Comparison of ENCODE assay signal across 1 cellular context in the genomic region with DNA sequence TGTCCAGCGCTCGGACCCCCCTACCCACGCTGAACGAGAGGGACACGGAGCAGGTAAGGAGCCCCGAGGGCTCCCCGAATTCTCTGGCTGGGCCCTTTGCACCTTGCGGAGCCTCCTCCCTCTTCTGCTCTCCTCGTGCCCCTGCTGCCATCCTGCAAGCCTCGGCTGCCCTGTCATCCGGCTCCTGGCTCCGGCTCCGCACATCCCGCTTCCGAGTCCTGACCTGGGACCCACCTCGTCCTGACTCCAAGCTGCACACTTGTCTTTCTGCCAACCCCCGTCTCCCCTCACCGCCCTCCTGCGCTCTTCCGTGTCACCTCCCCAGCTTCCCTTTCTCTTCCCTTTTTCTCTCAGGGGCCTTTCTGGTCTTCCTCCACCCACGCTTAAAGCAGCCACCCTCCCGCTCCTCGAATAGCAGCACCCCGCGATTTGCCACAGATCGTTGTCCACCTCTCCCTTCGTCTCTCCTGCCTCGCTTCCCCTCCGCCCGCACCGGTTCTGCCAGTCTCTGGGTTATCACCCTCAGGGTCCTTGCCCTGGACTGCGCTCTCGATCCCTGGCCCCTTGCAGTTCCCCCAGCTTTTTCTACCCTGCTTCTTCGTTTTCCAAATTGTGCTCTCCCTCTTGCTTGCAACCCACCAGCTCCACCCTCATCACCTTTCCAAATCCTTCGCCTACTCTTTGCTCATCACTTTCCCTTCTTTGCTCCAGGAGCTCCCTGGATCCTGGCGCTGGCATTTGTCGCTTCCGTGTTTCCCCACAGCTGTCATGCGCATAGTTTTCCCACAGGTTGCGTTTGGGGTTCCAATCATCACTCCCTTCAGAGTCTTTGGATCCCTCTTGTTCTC.
A peak's percentile ranks its signal among the peaks of the same experiment; 100 is the strongest.
TF ChIP-seq lines count a peak whose summit lies in the region.

No MANE protein-coding gene starts in this region.

TF ChIP-seq in K562, 482 proteins besides CTCF, POLR2A, EP300 and RAD21 (continued from another document and continues in another):
- TF ChIP-seq, protein P1, sequence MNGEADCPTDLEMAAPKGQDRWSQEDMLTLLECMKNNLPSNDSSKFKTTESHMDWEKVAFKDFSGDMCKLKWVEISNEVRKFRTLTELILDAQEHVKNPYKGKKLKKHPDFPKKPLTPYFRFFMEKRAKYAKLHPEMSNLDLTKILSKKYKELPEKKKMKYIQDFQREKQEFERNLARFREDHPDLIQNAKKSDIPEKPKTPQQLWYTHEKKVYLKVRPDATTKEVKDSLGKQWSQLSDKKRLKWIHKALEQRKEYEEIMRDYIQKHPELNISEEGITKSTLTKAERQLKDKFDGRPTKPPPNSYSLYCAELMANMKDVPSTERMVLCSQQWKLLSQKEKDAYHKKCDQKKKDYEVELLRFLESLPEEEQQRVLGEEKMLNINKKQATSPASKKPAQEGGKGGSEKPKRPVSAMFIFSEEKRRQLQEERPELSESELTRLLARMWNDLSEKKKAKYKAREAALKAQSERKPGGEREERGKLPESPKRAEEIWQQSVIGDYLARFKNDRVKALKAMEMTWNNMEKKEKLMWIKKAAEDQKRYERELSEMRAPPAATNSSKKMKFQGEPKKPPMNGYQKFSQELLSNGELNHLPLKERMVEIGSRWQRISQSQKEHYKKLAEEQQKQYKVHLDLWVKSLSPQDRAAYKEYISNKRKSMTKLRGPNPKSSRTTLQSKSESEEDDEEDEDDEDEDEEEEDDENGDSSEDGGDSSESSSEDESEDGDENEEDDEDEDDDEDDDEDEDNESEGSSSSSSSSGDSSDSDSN (IDR thresholded peaks at IDR 0.05; ENCODE audit: borderline replicate concordance in 1 of 2, low read depth in 2 of 2, low read length in 2 of 2), result no peak
- TF ChIP-seq ZNF561 (CRISPR knock-in tag; conservative IDR thresholded peaks at IDR 0.05), result no peak
- TF ChIP-seq OTX1 (CRISPR knock-in tag; IDR thresholded peaks at IDR 0.05), result 0 out of 2 replicates have a peak, but pooled peaks have one; percentile 35
- 0 out of 2 replicates have a peak, but pooled peaks have one; percentile 13 for TF ChIP-seq L3MBTL2 (IDR thresholded peaks at IDR 0.05)
- TF ChIP-seq POLR3A (IDR thresholded peaks at IDR 0.05; ENCODE audit: borderline replicate concordance, extremely low read depth, insufficient read depth, insufficient read length), result no peak
- TF ChIP-seq, protein P2, sequence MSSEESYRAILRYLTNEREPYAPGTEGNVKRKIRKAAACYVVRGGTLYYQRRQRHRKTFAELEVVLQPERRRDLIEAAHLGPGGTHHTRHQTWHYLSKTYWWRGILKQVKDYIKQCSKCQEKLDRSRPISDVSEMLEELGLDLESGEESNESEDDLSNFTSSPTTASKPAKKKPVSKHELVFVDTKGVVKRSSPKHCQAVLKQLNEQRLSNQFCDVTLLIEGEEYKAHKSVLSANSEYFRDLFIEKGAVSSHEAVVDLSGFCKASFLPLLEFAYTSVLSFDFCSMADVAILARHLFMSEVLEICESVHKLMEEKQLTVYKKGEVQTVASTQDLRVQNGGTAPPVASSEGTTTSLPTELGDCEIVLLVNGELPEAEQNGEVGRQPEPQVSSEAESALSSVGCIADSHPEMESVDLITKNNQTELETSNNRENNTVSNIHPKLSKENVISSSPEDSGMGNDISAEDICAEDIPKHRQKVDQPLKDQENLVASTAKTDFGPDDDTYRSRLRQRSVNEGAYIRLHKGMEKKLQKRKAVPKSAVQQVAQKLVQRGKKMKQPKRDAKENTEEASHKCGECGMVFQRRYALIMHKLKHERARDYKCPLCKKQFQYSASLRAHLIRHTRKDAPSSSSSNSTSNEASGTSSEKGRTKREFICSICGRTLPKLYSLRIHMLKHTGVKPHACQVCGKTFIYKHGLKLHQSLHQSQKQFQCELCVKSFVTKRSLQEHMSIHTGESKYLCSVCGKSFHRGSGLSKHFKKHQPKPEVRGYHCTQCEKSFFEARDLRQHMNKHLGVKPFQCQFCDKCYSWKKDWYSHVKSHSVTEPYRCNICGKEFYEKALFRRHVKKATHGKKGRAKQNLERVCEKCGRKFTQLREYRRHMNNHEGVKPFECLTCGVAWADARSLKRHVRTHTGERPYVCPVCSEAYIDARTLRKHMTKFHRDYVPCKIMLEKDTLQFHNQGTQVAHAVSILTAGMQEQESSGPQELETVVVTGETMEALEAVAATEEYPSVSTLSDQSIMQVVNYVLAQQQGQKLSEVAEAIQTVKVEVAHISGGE (CRISPR knock-in tag; IDR thresholded peaks at IDR 0.05), result peak in 1 of 3 experiments; percentile 52; a peak in 1 of 6 replicates
- 0 out of 2 replicates have a peak, but pooled peaks have one; percentile 25 for TF ChIP-seq USF1 (CRISPR knock-in tag; IDR thresholded peaks at IDR 0.05)
- TF ChIP-seq ZBTB26 (CRISPR knock-in tag; IDR thresholded peaks at IDR 0.05), result no peak
- TF ChIP-seq TBL1XR1 (IDR thresholded peaks at IDR 0.05; ENCODE audit: low read length in 2 of 2), result 0 out of 4 replicates have a peak, but pooled peaks of 1 of the 2 experiments have one; percentile 30
- TF ChIP-seq, protein P3, sequence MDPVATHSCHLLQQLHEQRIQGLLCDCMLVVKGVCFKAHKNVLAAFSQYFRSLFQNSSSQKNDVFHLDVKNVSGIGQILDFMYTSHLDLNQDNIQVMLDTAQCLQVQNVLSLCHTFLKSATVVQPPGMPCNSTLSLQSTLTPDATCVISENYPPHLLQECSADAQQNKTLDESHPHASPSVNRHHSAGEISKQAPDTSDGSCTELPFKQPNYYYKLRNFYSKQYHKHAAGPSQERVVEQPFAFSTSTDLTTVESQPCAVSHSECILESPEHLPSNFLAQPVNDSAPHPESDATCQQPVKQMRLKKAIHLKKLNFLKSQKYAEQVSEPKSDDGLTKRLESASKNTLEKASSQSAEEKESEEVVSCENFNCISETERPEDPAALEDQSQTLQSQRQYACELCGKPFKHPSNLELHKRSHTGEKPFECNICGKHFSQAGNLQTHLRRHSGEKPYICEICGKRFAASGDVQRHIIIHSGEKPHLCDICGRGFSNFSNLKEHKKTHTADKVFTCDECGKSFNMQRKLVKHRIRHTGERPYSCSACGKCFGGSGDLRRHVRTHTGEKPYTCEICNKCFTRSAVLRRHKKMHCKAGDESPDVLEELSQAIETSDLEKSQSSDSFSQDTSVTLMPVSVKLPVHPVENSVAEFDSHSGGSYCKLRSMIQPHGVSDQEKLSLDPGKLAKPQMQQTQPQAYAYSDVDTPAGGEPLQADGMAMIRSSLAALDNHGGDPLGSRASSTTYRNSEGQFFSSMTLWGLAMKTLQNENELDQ (CRISPR knock-in tag; IDR thresholded peaks at IDR 0.05; ENCODE audit: borderline replicate concordance), result no peak
- peak; percentile 11 for TF ChIP-seq HMGN3 (IDR thresholded peaks at IDR 0.05; ENCODE audit: borderline replicate concordance, extremely low read depth, insufficient read length, low read depth, low read length)
- TF ChIP-seq PTTG1 (tag; IDR thresholded peaks at IDR 0.05; ENCODE audit: low read depth), result no peak
- no peak; the same call in none of the 2 replicates for TF ChIP-seq ARID2 (IDR thresholded peaks at IDR 0.05)
- no peak for TF ChIP-seq MCM3 (IDR thresholded peaks at IDR 0.05)
- TF ChIP-seq RBBP5 (IDR thresholded peaks at IDR 0.05; ENCODE audit: borderline replicate concordance, insufficient read depth, low read length, poor library complexity, severe bottlenecking), result peak; percentile 34
- no peak for TF ChIP-seq FOS (IDR thresholded peaks at IDR 0.05; ENCODE audit: extremely low read depth, insufficient read length)
- no peak for TF ChIP-seq NFATC3 (IDR thresholded peaks at IDR 0.05)
- TF ChIP-seq, protein P4, sequence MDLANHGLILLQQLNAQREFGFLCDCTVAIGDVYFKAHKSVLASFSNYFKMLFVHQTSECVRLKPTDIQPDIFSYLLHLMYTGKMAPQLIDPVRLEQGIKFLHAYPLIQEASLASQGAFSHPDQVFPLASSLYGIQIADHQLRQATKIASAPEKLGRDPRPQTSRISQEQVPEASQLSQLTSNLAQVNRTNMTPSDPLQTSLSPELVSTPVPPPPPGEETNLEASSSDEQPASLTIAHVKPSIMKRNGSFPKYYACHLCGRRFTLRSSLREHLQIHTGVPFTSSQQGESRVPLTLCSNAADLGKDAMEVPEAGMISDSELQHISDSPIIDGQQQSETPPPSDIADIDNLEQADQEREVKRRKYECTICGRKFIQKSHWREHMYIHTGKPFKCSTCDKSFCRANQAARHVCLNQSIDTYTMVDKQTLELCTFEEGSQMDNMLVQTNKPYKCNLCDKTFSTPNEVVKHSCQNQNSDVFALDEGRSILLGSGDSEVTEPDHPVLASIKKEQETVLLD (IDR thresholded peaks at IDR 0.05), result peak; percentile 38; the same call in 1 of the 2 replicates
- TF ChIP-seq, protein P5, sequence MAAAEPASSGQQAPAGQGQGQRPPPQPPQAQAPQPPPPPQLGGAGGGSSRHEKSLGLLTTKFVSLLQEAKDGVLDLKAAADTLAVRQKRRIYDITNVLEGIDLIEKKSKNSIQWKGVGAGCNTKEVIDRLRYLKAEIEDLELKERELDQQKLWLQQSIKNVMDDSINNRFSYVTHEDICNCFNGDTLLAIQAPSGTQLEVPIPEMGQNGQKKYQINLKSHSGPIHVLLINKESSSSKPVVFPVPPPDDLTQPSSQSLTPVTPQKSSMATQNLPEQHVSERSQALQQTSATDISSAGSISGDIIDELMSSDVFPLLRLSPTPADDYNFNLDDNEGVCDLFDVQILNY (CRISPR knock-in tag; IDR thresholded peaks at IDR 0.05), result no peak
- TF ChIP-seq NR2C2 (CRISPR knock-in tag; IDR thresholded peaks at IDR 0.05), result no peak
- no peak for TF ChIP-seq NR2C2 (tag; IDR thresholded peaks at IDR 0.05)
- no peak; the same call in 1 of the 2 replicates for TF ChIP-seq BCOR (IDR thresholded peaks at IDR 0.05)
- TF ChIP-seq, protein P6, sequence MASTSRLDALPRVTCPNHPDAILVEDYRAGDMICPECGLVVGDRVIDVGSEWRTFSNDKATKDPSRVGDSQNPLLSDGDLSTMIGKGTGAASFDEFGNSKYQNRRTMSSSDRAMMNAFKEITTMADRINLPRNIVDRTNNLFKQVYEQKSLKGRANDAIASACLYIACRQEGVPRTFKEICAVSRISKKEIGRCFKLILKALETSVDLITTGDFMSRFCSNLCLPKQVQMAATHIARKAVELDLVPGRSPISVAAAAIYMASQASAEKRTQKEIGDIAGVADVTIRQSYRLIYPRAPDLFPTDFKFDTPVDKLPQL (IDR thresholded peaks at IDR 0.05; ENCODE audit: extremely low read depth, insufficient read length), result no peak
- TF ChIP-seq ZNF518B (CRISPR knock-in tag; IDR thresholded peaks at IDR 0.05), result no peak
- peak; percentile 1; the same call in 1 of the 2 replicates for TF ChIP-seq PHF8 (IDR thresholded peaks at IDR 0.05; ENCODE audit: borderline replicate concordance, low read length)
- no peak for TF ChIP-seq NCOA1 (IDR thresholded peaks at IDR 0.05; ENCODE audit: low read depth)
- TF ChIP-seq, protein P7, sequence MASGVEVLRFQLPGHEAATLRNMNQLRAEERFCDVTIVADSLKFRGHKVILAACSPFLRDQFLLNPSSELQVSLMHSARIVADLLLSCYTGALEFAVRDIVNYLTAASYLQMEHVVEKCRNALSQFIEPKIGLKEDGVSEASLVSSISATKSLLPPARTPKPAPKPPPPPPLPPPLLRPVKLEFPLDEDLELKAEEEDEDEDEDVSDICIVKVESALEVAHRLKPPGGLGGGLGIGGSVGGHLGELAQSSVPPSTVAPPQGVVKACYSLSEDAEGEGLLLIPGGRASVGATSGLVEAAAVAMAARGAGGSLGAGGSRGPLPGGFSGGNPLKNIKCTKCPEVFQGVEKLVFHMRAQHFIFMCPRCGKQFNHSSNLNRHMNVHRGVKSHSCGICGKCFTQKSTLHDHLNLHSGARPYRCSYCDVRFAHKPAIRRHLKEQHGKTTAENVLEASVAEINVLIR (CRISPR knock-in tag; IDR thresholded peaks at IDR 0.05), result no peak
- no peak for TF ChIP-seq ESRRA (IDR thresholded peaks at IDR 0.05; ENCODE audit: borderline replicate concordance, low read depth)
- TF ChIP-seq FOXP1 (CRISPR knock-in tag; IDR thresholded peaks at IDR 0.05), result no peak
- peak in 1 of 2 experiments; percentile 68; a peak in 1 of 4 replicates for TF ChIP-seq HDAC1 (IDR thresholded peaks at IDR 0.05)
- TF ChIP-seq TAF9B (IDR thresholded peaks at IDR 0.05; ENCODE audit: partially characterized antibody), result no peak
- no peak for TF ChIP-seq ATF3 (IDR thresholded peaks at IDR 0.05)
- TF ChIP-seq ATF3 (CRISPR knock-in tag; conservative IDR thresholded peaks at IDR 0.05), result no peak
- TF ChIP-seq EZH2 (IDR thresholded peaks at IDR 0.05; ENCODE audit: borderline replicate concordance, low read depth, low read length), result no peak
